Comparison of ENCODE assay signal across 1 cellular context in genomic region chr9:93084471-93084881, GRCh38.
TF ChIP-seq lines count a peak whose summit lies in the region.

No MANE protein-coding gene starts in this region.

TF ChIP-seq in HepG2, 621 proteins besides CTCF, POLR2A, EP300 and RAD21:
- TF ChIP-seq PHB2 (IDR thresholded peaks at IDR 0.05; ENCODE audit: partially characterized antibody) (no peak), REPIN1 (CRISPR knock-in tag; IDR thresholded peaks at IDR 0.05; ENCODE audit: borderline replicate concordance, low read depth) (no peak), SNAPC2 (CRISPR knock-in tag; IDR thresholded peaks at IDR 0.05) (no peak)
